ENCODE assay signal across 18 cellular contexts in genomic region chr11:10800292-10800691, GRCh38. TPM values are rescaled to one million over a fixed set of nuclear protein-coding genes. Genes with fewer than 3 reads are reported as not detected.
DNase-seq lines count a peak whose midpoint lies in the region; ATAC-seq and TF ChIP-seq lines count a peak whose summit lies in the region.
"Had no signal": no experiment of that assay in that cellular context is flagged by ENCODE, and none has a peak within 500 bp of the region (broad histone marks: within the 10 kb centered on the region; RNA-seq: fewer than 3 reads in every experiment).

No MANE protein-coding gene starts in this region.

- no peak overlapping the region for H3K9ac ChIP-seq in PC-3 (ENCODE audit: low read length)
- H3K9ac ChIP-seq in mammary epithelial cell (ENCODE audit: insufficient read depth, low read length): no peak overlapping the region

- TF ChIP-seq CTCF in PC-3 (conservative IDR thresholded peaks at IDR 0.05; ENCODE audit: low read depth, low read length) (no peak), mammary epithelial cell (conservative IDR thresholded peaks at IDR 0.05 in 1 of 2, IDR thresholded peaks at IDR 0.05 in 1 of 2; ENCODE audit: extremely low read depth in 1 of 2, insufficient read depth in 1 of 2, low read depth in 1 of 2, low read length in 2 of 2) (no peak)

- DNase-seq in activated naive CD4-positive, alpha-beta T cell treated with Interleukin-2 at 50 U/mL for 16 hours: no peak
- DNase-seq in PC-3: no peak
- DNase-seq in mammary epithelial cell: no peak
- no peak for DNase-seq in stimulated activated naive B cell treated with anti-CD40 and anti-IgM and Interleukin-4, amounts not matched to agents 10 μg/mL and 1 μg/mL and 100 μg/mL, for 72 hours
- DNase-seq in DMS 273 treated with DMSO at 0.1 percent for 48 hours (lab: John Stamatoyannopoulos, UW): no peak
- DNase-seq in G401 (ENCODE audit: low spot score): no peak
- no peak for DNase-seq in NCI-H1436 (lab: John Stamatoyannopoulos, UW)
- DNase-seq: activated CD4-positive, alpha-beta T cell treated with anti-CD3 and anti-CD28 coated beads for 1 hour; H7; left ventricle myocardium inferior; NCI-H1694 treated with DMSO at 0.1 percent for 48 hours; NCI-H446 treated with DMSO at 0.1 percent for 48 hours; SIG-M5; stimulated activated naive CD4-positive, alpha-beta T cell treated with Interleukin-2 at 50 U/mL for 16 hours; T-helper 9 cell; uterus had no signal

- peaks cover 86% of the 10 kb centered on the region for H3K4me1 Mint-ChIP-seq in activated naive CD4-positive, alpha-beta T cell treated with anti-CD3 and anti-CD28 coated beads, Interleukin-2, amount 50 U/mL, for 24 hours
- peaks cover 14 to 17% of the 10 kb centered on the region in 2 donors for H3K4me1 Mint-ChIP-seq in stimulated activated naive B cell treated with anti-CD40 and anti-IgM and Interleukin-4, amounts not matched to agents 10 μg/mL and 1 μg/mL and 100 μg/mL, for 72 hours

- intact Hi-C loops in PC-3 (cut with micrococcal nuclease) (no loop called here), mammary epithelial cell (cut with micrococcal nuclease) (no loop called here)

- CTCF ChIA-PET in PC-3 (lab: Charles Lee): no interaction called here
- CTCF ChIA-PET in mammary epithelial cell (lab: Charles Lee; ENCODE audit: low non-redundant PET): no interaction called here

- BruUV-seq in PC-3 (replicated peaks; lab: Mats Ljungman, UMichigan) (TSS peak; percentile 24), mammary epithelial cell (replicated peaks; lab: Mats Ljungman, UMichigan) (TSS peak; percentile 38)

- peaks cover 55% of the 10 kb centered on the region for H3F3A ChIP-seq in PC-3 (ENCODE audit: low read length, unreplicated experiment)

- H3K79me2 ChIP-seq in PC-3 (ENCODE audit: low read length): peaks cover 51% of the 10 kb centered on the region
- peaks cover 58% of the 10 kb centered on the region for H3K79me2 ChIP-seq in mammary epithelial cell (ENCODE audit: insufficient read depth, low read length)

- peak overlapping the region; percentile 91 for H3K27ac Mint-ChIP-seq in activated naive CD4-positive, alpha-beta T cell treated with anti-CD3 and anti-CD28 coated beads, Interleukin-2, amount 50 U/mL, for 24 hours
- H3K27ac Mint-ChIP-seq in stimulated activated naive B cell treated with anti-CD40 and anti-IgM and Interleukin-4, amounts not matched to agents 10 μg/mL and 1 μg/mL and 100 μg/mL, for 72 hours: peak overlapping the region; percentile 31

- in situ Hi-C loops in mammary epithelial cell (cut with MboI; ENCODE audit: low sequenced_read_pairs in 2 of 2): no loop called here
- in situ Hi-C loops in G401 (cut with HindIII; ENCODE audit: low sequenced_read_pairs): no loop called here

- H3K4me2 ChIP-seq in PC-3 (ENCODE audit: low read length) (no peak overlapping the region), mammary epithelial cell (ENCODE audit: insufficient read depth, low read depth, low read length) (no peak overlapping the region)

- H3K9me2 ChIP-seq in PC-3 (replicated peaks; ENCODE audit: low read length): no peaks in the 10 kb centered on the region

- H3K27me3 ChIP-seq in PC-3 (ENCODE audit: low read length) (no peaks in the 10 kb centered on the region), mammary epithelial cell (ENCODE audit: insufficient read depth, low read length) (no peaks in the 10 kb centered on the region)
- H3K27me3 ChIP-seq: uterus had no signal

- H3K27ac ChIP-seq in PC-3 (ENCODE audit: low read length): no peak overlapping the region
- H3K27ac ChIP-seq in mammary epithelial cell (ENCODE audit: insufficient read depth, low read depth, low read length): no peak overlapping the region
- H3K27ac ChIP-seq: left ventricle myocardium inferior, prostate gland, uterus had no signal

- no peaks in the 10 kb centered on the region for H3K9me3 ChIP-seq in PC-3 (ENCODE audit: low read length)
- no peaks in the 10 kb centered on the region for H3K9me3 ChIP-seq in mammary epithelial cell (replicated peaks; ENCODE audit: insufficient read depth, low read length)
- H3K9me3 ChIP-seq: left ventricle myocardium inferior, prostate gland, uterus had no signal

- no peaks in the 10 kb centered on the region for H3K9me3 Mint-ChIP-seq in activated naive CD4-positive, alpha-beta T cell treated with anti-CD3 and anti-CD28 coated beads, Interleukin-2, amount 50 U/mL, for 24 hours
- no peaks in the 10 kb centered on the region for H3K9me3 Mint-ChIP-seq in stimulated activated naive B cell treated with anti-CD40 and anti-IgM and Interleukin-4, amounts not matched to agents 10 μg/mL and 1 μg/mL and 100 μg/mL, for 72 hours

- H3K36me3 ChIP-seq in PC-3 (ENCODE audit: low read depth, low read length): peaks cover 93% of the 10 kb centered on the region
- peaks cover 85% of the 10 kb centered on the region for H3K36me3 ChIP-seq in mammary epithelial cell (ENCODE audit: insufficient read depth, low read length)
- H3K36me3 ChIP-seq: uterus had no signal

- H2AFZ ChIP-seq in PC-3 (ENCODE audit: low read length) (no peak overlapping the region), mammary epithelial cell (ENCODE audit: low read depth, low read length) (no peak overlapping the region)

- dilution Hi-C loops in mammary epithelial cell (cut with HindIII; ENCODE audit: low sequenced_read_pairs): no loop called here

- peaks cover 44% of the 10 kb centered on the region for H3K36me3 Mint-ChIP-seq in activated naive CD4-positive, alpha-beta T cell treated with anti-CD3 and anti-CD28 coated beads, Interleukin-2, amount 50 U/mL, for 24 hours
- peaks cover 44 to 56% of the 10 kb centered on the region in 2 donors for H3K36me3 Mint-ChIP-seq in stimulated activated naive B cell treated with anti-CD40 and anti-IgM and Interleukin-4, amounts not matched to agents 10 μg/mL and 1 μg/mL and 100 μg/mL, for 72 hours

- WGBS in mammary epithelial cell (ENCODE audit: low coverage, missing lambda C conversion rate): 86% methylated on average over 2 of the region's 2 CpGs

- ATAC-seq in PC-3: no peak
- no peak for ATAC-seq in stimulated activated naive B cell treated with anti-CD40 and anti-IgM and Interleukin-4, amounts not matched to agents 10 μg/mL and 1 μg/mL and 100 μg/mL, for 72 hours (replicated peaks)

- H3K4me3 Mint-ChIP-seq in activated naive CD4-positive, alpha-beta T cell treated with anti-CD3 and anti-CD28 coated beads, Interleukin-2, amount 50 U/mL, for 24 hours: peak overlapping the region; percentile 77
- H3K4me3 Mint-ChIP-seq in stimulated activated naive B cell treated with anti-CD40 and anti-IgM and Interleukin-4, amounts not matched to agents 10 μg/mL and 1 μg/mL and 100 μg/mL, for 72 hours: no peak overlapping the region

- peaks cover 13% of the 10 kb centered on the region; the same call in 1 of the 2 replicates for H3K4me1 ChIP-seq in PC-3 (ENCODE audit: insufficient read depth, low read length)
- H3K4me1 ChIP-seq in mammary epithelial cell (ENCODE audit: insufficient read depth, low read length): no peaks in the 10 kb centered on the region

- H3K4me3 ChIP-seq in PC-3 (ENCODE audit: low read length): no peak overlapping the region
- H3K4me3 ChIP-seq in mammary epithelial cell (replicated peaks in 1 of 3; ENCODE audit: insufficient read depth in 1 of 3, low read depth in 2 of 3, low read length in 3 of 3): no peak overlapping the region
- H3K4me3 ChIP-seq: left ventricle myocardium inferior, prostate gland, uterus had no signal

- H4K20me1 ChIP-seq in PC-3 (ENCODE audit: low read length): peaks cover 55% of the 10 kb centered on the region
- H4K20me1 ChIP-seq in mammary epithelial cell (ENCODE audit: insufficient read depth, low read length): no peaks in the 10 kb centered on the region

- H3K27me3 Mint-ChIP-seq in activated naive CD4-positive, alpha-beta T cell treated with anti-CD3 and anti-CD28 coated beads, Interleukin-2, amount 50 U/mL, for 24 hours: no peaks in the 10 kb centered on the region
- H3K27me3 Mint-ChIP-seq in stimulated activated naive B cell treated with anti-CD40 and anti-IgM and Interleukin-4, amounts not matched to agents 10 μg/mL and 1 μg/mL and 100 μg/mL, for 72 hours: no peaks in the 10 kb centered on the region

- POLR2A ChIA-PET in PC-3 (lab: Charles Lee; ENCODE audit: unreplicated experiment): no interaction called here

RNA-seq across cellular contexts. Expression of gene EIF4G2, which starts 8.4 kb away (rescaled TPM):
- total RNA-seq in PC-3 (2014; rRNA removed) (999 and 1,007 TPM in 2 replicates), mammary epithelial cell (100 to 1,000 TPM; 737 to 956 TPM)
- 444 TPM for polyA plus RNA-seq in mammary epithelial cell
- polyA minus RNA-seq in mammary epithelial cell: 1,074 TPM
- 592 and 772 TPM in 2 replicates for total RNA-seq in G401 (2014; rRNA removed; shearing (Covaris generic))

RNA-seq across cellular contexts. Expression of gene CTR9, which starts 49.2 kb away (rescaled TPM):
- total RNA-seq in PC-3 (2014; rRNA removed): 20.0 and 21.9 TPM in 2 replicates
- total RNA-seq in mammary epithelial cell: 10 to 100 TPM; 29.5 to 29.9 TPM
- polyA plus RNA-seq in mammary epithelial cell: 9.2 TPM
- polyA minus RNA-seq in mammary epithelial cell: 39.6 TPM
- total RNA-seq in G401 (2014; rRNA removed; shearing (Covaris generic)): 16.7 and 34.0 TPM in 2 replicates

RNA-seq across cellular contexts. Expression of gene ZBED5, which starts 57.6 kb away (rescaled TPM):
- total RNA-seq in PC-3 (2014; rRNA removed) (19.5 and 21.0 TPM in 2 replicates), mammary epithelial cell (10 to 100 TPM; 27.8 to 29.4 TPM)
- polyA plus RNA-seq in mammary epithelial cell: 32.5 TPM
- 204 TPM for polyA minus RNA-seq in mammary epithelial cell
- total RNA-seq in G401 (2014; rRNA removed; shearing (Covaris generic)): 16.9 and 24.9 TPM in 2 replicates
